In genomic region chr14:24146978-24147760, GRCh38 we compare ENCODE assay signal across 1 cellular context.
TF ChIP-seq lines count a peak whose summit lies in the region.

Gene RNF31 (plus strand): TSS chr14:24147498. CDS start chr14:24147699, 201 bp downstream.

TF ChIP-seq in GM23338, 12 proteins besides CTCF, POLR2A, EP300 and RAD21 (continued from another document):
- TF ChIP-seq ZNF462 (CRISPR knock-in tag; IDR thresholded peaks at IDR 0.05) (no peak), ETS1 (IDR thresholded peaks at IDR 0.05) (peak; percentile 53; the same call in 1 of the 2 replicates), STAT1 (IDR thresholded peaks at IDR 0.05; ENCODE audit: unreplicated experiment) (no peak), POLR2AphosphoS5 (IDR thresholded peaks at IDR 0.05; ENCODE audit: low read depth) (peak; percentile 60)
